ENCODE assay signal across 9 cellular contexts in the genomic region with DNA sequence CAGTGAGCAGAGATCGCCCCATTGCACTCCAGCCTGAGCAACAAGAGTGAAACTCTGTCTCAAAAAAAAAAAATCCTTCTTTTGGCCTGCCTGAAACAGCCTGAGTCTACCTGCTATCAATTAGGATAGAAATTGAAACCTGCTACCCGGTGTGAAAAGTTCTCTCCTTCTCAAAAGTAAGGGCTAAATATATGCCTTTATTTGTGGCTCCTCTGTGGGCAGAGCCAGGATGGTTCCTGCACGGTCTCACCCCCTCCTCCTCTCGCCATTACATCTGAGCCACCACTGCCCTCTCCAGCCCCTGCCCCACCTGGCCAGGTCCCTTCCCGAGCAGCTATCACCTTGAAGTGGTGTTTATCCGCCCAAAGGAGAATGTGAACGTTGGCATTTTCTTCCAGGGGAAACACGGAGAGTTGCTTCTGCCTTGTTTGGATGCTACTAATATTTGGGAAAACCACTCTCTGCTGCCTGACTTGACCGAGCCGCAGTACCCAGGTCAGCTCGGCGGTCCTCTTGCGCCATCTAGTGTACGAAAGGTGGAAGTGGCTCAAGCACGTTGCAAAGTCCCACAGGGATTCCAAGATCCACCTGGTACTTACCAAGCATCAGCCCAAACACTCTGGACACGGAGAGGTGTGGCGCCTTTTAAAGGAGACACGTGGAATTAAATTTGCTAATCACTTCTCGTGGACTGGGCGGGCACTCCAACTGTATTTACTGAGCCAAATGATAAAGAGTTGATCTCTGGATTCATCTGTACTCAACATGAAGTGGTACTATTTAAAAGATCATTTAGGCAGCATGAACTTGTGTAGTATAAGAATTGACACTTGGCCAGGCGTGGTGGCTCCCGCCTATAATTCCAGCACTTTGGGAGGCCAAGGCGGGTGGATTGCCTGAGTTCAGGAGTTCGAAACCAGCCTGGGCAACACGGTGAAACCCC. TPM values are rescaled to one million over a fixed set of nuclear protein-coding genes. Genes with fewer than 3 reads are reported as not detected.
DNase-seq lines count a peak whose midpoint lies in the region; ATAC-seq and TF ChIP-seq lines count a peak whose summit lies in the region.
"Had no signal": no experiment of that assay in that cellular context is flagged by ENCODE, and none has a peak within 500 bp of the region (broad histone marks: within the 10 kb centered on the region; RNA-seq: fewer than 3 reads in every experiment).

No MANE protein-coding gene starts in this region.

- intact Hi-C loops in vagina (cut with DNase I) = loop anchor here (10.0 kb wide), 1 partner anchor 1284 kb away; no protein-coding TSS in a partner anchor

- H3K9me3 Mint-ChIP-seq in activated naive CD4-positive, alpha-beta T cell treated with anti-CD3 and anti-CD28 coated beads, Interleukin-2, amount 50 U/mL, for 72 hours = no peaks in the 10 kb centered on the region
- H3K9me3 Mint-ChIP-seq in progenitor cell of endocrine pancreas (ENCODE audit: low read depth) = no peaks in the 10 kb centered on the region
- H3K9me3 Mint-ChIP-seq: T-helper 1 cell treated with Interleukin-12 subunit alpha and Interleukin-12 subunit beta and Interleukin-4 antibody, amounts not matched to agents 30 μg/mL and 1 μg/mL, for 36 hours had no signal

- H3K4me1 ChIP-seq in cardiac muscle cell (ENCODE audit: low read depth) (peaks cover 5% of the 10 kb centered on the region), vagina (peaks cover 2% of the 10 kb centered on the region)

- TF ChIP-seq CTCF in cardiac muscle cell (IDR thresholded peaks at IDR 0.05; ENCODE audit: low read depth, low read length) = peak; percentile 95
- TF ChIP-seq CTCF in progenitor cell of endocrine pancreas (IDR thresholded peaks at IDR 0.05; ENCODE audit: unreplicated experiment) = peak; percentile 93
- TF ChIP-seq CTCF in vagina (IDR thresholded peaks at IDR 0.05) = peak; percentile 59 to 89 (median 67)

- TF ChIP-seq POLR2A in vagina (IDR thresholded peaks at IDR 0.05) = no peak

- peaks cover 5% of the 10 kb centered on the region for H3K4me1 Mint-ChIP-seq in progenitor cell of endocrine pancreas (ENCODE audit: low read depth)

- DNase-seq in CMK (ENCODE audit: low read depth) (peak; percentile 67), NCI-H1048 (lab: John Stamatoyannopoulos, UW) (peak; percentile 17), SKM-1 (lab: John Stamatoyannopoulos, UW; ENCODE audit: unreplicated experiment) (peak; percentile 29), cardiac muscle cell (ENCODE audit: low read depth in 1 of 2, low spot score in 1 of 2) (peak; percentile 74 to 85), progenitor cell of endocrine pancreas (ENCODE audit: low spot score, unreplicated experiment) (peak; percentile 66), vagina (ENCODE audit: extremely low spot score in 2 of 2) (no peak)
- DNase-seq in activated naive CD4-positive, alpha-beta T cell treated with anti-CD3 and anti-CD28 coated beads, Interleukin-2, amount 50 U/mL, for 72 hours (ENCODE audit: low spot score in 2 of 2) = peak; percentile 61 to 67

- H3K36me3 Mint-ChIP-seq in activated naive CD4-positive, alpha-beta T cell treated with anti-CD3 and anti-CD28 coated beads, Interleukin-2, amount 50 U/mL, for 72 hours = no peaks in the 10 kb centered on the region
- peaks cover 4% of the 10 kb centered on the region for H3K36me3 Mint-ChIP-seq in progenitor cell of endocrine pancreas (ENCODE audit: insufficient read depth)

- H3K4me3 Mint-ChIP-seq in progenitor cell of endocrine pancreas (ENCODE audit: low read depth) = no peak overlapping the region
- H3K4me3 Mint-ChIP-seq: T-helper 1 cell treated with Interleukin-12 subunit alpha and Interleukin-12 subunit beta and Interleukin-4 antibody, amounts not matched to agents 30 μg/mL and 1 μg/mL, for 36 hours had no signal

- peaks cover 10% of the 10 kb centered on the region for H3K27me3 ChIP-seq in cardiac muscle cell
- H3K27me3 ChIP-seq in vagina = no peaks in the 10 kb centered on the region

- ATAC-seq in GM21528 (IDR thresholded peaks at IDR 0.05; ENCODE audit: low FRiP score, unreplicated experiment) = peak; percentile 66
- ATAC-seq in activated naive CD4-positive, alpha-beta T cell treated with anti-CD3 and anti-CD28 coated beads, Interleukin-2, amount 50 U/mL, for 72 hours = peak; percentile 86 to 90

- no peak overlapping the region for H3K27ac ChIP-seq in cardiac muscle cell
- no peak overlapping the region for H3K27ac ChIP-seq in vagina

- H3K27ac Mint-ChIP-seq in activated naive CD4-positive, alpha-beta T cell treated with anti-CD3 and anti-CD28 coated beads, Interleukin-2, amount 50 U/mL, for 72 hours = no peak overlapping the region
- peak overlapping the region; percentile 68 for H3K27ac Mint-ChIP-seq in progenitor cell of endocrine pancreas
- H3K27ac Mint-ChIP-seq: T-helper 1 cell treated with Interleukin-12 subunit alpha and Interleukin-12 subunit beta and Interleukin-4 antibody, amounts not matched to agents 30 μg/mL and 1 μg/mL, for 36 hours had no signal

- H3K9me3 ChIP-seq in cardiac muscle cell (ENCODE audit: low read depth) = no peaks in the 10 kb centered on the region
- H3K9me3 ChIP-seq in vagina = no peaks in the 10 kb centered on the region

- H3K36me3 ChIP-seq in cardiac muscle cell = no peaks in the 10 kb centered on the region
- H3K36me3 ChIP-seq in vagina = no peaks in the 10 kb centered on the region

- H3K4me3 ChIP-seq in cardiac muscle cell (no peak overlapping the region), vagina (no peak overlapping the region)

- H3K27me3 Mint-ChIP-seq in progenitor cell of endocrine pancreas = no peaks in the 10 kb centered on the region

RNA-seq across cellular contexts. Expression of a gene that starts 31.9 kb away (rescaled TPM):
- 10 to 100 TPM; 16.7 to 21.5 TPM for total RNA-seq in activated naive CD4-positive, alpha-beta T cell treated with anti-CD3 and anti-CD28 coated beads, Interleukin-2, amount 50 U/mL, for 72 hours
- total RNA-seq in cardiac muscle cell = 14.7 and 16.2 TPM in 2 replicates
- 18.1 and 28.5 TPM in 2 replicates for polyA plus RNA-seq in cardiac muscle cell
- total RNA-seq in progenitor cell of endocrine pancreas = 45.8 and 45.9 TPM in 2 replicates
- 28.7 TPM for total RNA-seq in vagina

RNA-seq across cellular contexts. Expression of a gene that starts 41.4 kb away (rescaled TPM):
- total RNA-seq in activated naive CD4-positive, alpha-beta T cell treated with anti-CD3 and anti-CD28 coated beads, Interleukin-2, amount 50 U/mL, for 72 hours = 10 to 100 TPM; 33.6 to 55.6 TPM
- total RNA-seq in cardiac muscle cell = 60.8 and 83.1 TPM in 2 replicates
- 45.1 and 49.5 TPM in 2 replicates for polyA plus RNA-seq in cardiac muscle cell
- total RNA-seq in progenitor cell of endocrine pancreas = 13.2 and 13.5 TPM in 2 replicates
- total RNA-seq in vagina = 369 TPM

Comparison
In these comparisons a context has a peak if more than half of its experiments do, and no peak if none do; other contexts are left out.
1. DNase-seq: peak in CMK (single experiment), NCI-H1048 (single experiment), SKM-1 (single experiment), activated naive CD4-positive, alpha-beta T cell treated with anti-CD3 and anti-CD28 coated beads, Interleukin-2, amount 50 U/mL, for 72 hours (2 of 2), cardiac muscle cell (2 of 2) and progenitor cell of endocrine pancreas (single experiment); none in vagina (0 of 2).
2. Peak in every context shown above with its lines, with median percentiles within 50 percentile points of each other: CTCF ChIP-seq.